ENCODE assay signal across 14 cellular contexts in the genomic region with DNA sequence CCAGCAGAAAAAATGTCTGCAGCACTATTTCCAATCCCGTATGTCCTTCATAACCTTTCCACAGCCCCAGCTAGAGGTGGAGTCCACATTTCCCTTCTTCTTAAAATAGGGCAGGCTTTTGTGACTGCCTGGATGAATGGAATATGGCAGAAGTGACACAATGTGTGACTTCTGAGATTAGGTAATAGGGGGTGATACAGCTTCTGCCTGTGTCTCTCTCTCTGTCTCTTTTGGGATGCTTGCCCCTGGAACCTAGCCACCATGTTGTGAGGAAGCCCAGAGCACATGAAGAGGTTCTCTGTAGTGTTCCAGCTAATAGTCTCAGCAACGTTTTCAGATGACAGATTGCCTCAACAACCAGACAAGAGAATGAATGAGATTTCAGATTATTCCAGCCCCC. TPM values are rescaled to one million over a fixed set of nuclear protein-coding genes. Genes with fewer than 3 reads are reported as not detected.
DNase-seq lines count a peak whose midpoint lies in the region; ATAC-seq and TF ChIP-seq lines count a peak whose summit lies in the region.
"Had no signal": no experiment of that assay in that cellular context is flagged by ENCODE, and none has a peak within 500 bp of the region (broad histone marks: within the 10 kb centered on the region; RNA-seq: fewer than 3 reads in every experiment).

No MANE protein-coding gene starts in this region.

- intact Hi-C loops in heart right ventricle (cut with DNase I) (no loop called here), cardiac septum (cut with DNase I) (no loop called here)

- H3K4me3 ChIP-seq in heart right ventricle (no peak overlapping the region), hepatocyte (no peak overlapping the region), neuronal stem cell (ENCODE audit: low read length in 2 of 2) (no peak overlapping the region)
- H3K4me3 ChIP-seq: GM12878 had no signal

- no peak overlapping the region for H3K14ac ChIP-seq in neuronal stem cell (ENCODE audit: low read length)

- no peaks in the 10 kb centered on the region for H4K20me1 ChIP-seq in hepatocyte (ENCODE audit: insufficient read depth, poor library complexity, severe bottlenecking)

- H2BK5ac ChIP-seq in neuronal stem cell (ENCODE audit: low read length): no peak overlapping the region

- 42 to 46% methylated on average over 2 of the region's 2 CpGs for WGBS in heart right ventricle, 2 donors
- 81% methylated on average over 2 of the region's 2 CpGs for WGBS in hepatocyte (ENCODE audit: low lambda C conversion rate, missing lambda C conversion rate)
- WGBS in neuronal stem cell (ENCODE audit: extremely low coverage in 2 of 2, insufficient read length in 2 of 2, insufficient replicate concordance in 1 of 2), 2 donors: no CpG with 5 or more reads among the region's 2 CpGs

- H2AK5ac ChIP-seq in neuronal stem cell (ENCODE audit: low read depth, low read length): no peak overlapping the region

- H4K8ac ChIP-seq in neuronal stem cell (ENCODE audit: low read depth, low read length): no peak overlapping the region

- H2BK12ac ChIP-seq in neuronal stem cell (ENCODE audit: low read length): no peak overlapping the region

- peak overlapping the region; percentile 35 for H3K18ac ChIP-seq in neuronal stem cell (ENCODE audit: low read length)

- H3K4ac ChIP-seq in neuronal stem cell (ENCODE audit: low read length): no peak overlapping the region

- H2BK15ac ChIP-seq in neuronal stem cell (ENCODE audit: low read length): no peak overlapping the region

- H3K79me1 ChIP-seq in neuronal stem cell (ENCODE audit: low read depth, low read length): no peaks in the 10 kb centered on the region

- no peak for DNase-seq in heart right ventricle
- DNase-seq in cardiac septum (ENCODE audit: low spot score): no peak
- DNase-seq in hepatocyte (ENCODE audit: low spot score): no peak
- DNase-seq in neuronal stem cell (ENCODE audit: low spot score): no peak
- no peak for DNase-seq in NCI-H1417 (lab: John Stamatoyannopoulos, UW)
- DNase-seq in effector CD4-positive, alpha-beta T cell: no peak
- no peak for DNase-seq in NCI-H345 (lab: John Stamatoyannopoulos, UW)
- DNase-seq: C1 segment of cervical spinal cord; CD4-positive, alpha-beta T cell; DMS79; GOT3; H9 had no signal

- H3K9me2 ChIP-seq in hepatocyte (replicated peaks; ENCODE audit: insufficient read depth): no peaks in the 10 kb centered on the region

- H3K9ac ChIP-seq in neuronal stem cell (ENCODE audit: low read depth, low read length, poor library complexity): no peak overlapping the region

- H3K79me2 ChIP-seq in hepatocyte: no peaks in the 10 kb centered on the region

- peak in 4 of 8 donors; percentile 20 to 32 (median 25) for ATAC-seq in heart right ventricle
- ATAC-seq: GM12878 had no signal

- H3K27ac ChIP-seq in heart right ventricle: peak overlapping the region in 7 of 10 donors; percentile 3 to 94 (median 56)
- H3K27ac ChIP-seq in hepatocyte: peak overlapping the region; percentile 40
- no peak overlapping the region for H3K27ac ChIP-seq in neuronal stem cell (replicated peaks; ENCODE audit: low read length)

- H3K4me2 ChIP-seq in hepatocyte (no peak overlapping the region), neuronal stem cell (ENCODE audit: insufficient read depth, low read length, poor library complexity, severe bottlenecking) (no peak overlapping the region)

- H3K23ac ChIP-seq in neuronal stem cell (ENCODE audit: low read depth, low read length, poor library complexity): no peak overlapping the region

- H3K9me3 ChIP-seq in heart right ventricle (peaks cover 0 to 13% (median 0%) of the 10 kb centered on the region in 11 donors), hepatocyte (ENCODE audit: low read depth) (no peaks in the 10 kb centered on the region), neuronal stem cell (replicated peaks in 1 of 2; ENCODE audit: control insufficient read depth in 2 of 2, insufficient read depth in 1 of 2, low read depth in 1 of 2, low read length in 2 of 2) (peaks cover 0 to 3% of the 10 kb centered on the region in 2 donors)

- no peak overlapping the region for H4K91ac ChIP-seq in neuronal stem cell (ENCODE audit: low read depth, low read length, poor library complexity)

- no peak for TF ChIP-seq CTCF in heart right ventricle (IDR thresholded peaks at IDR 0.05)
- TF ChIP-seq CTCF in hepatocyte (IDR thresholded peaks at IDR 0.05; ENCODE audit: poor library complexity): no peak

- peaks cover 15 to 87% (median 74%) of the 10 kb centered on the region in 9 donors for H3K4me1 ChIP-seq in heart right ventricle
- H3K4me1 ChIP-seq in hepatocyte (ENCODE audit: insufficient read depth): peaks cover 7% of the 10 kb centered on the region
- peaks cover 0 to 3% of the 10 kb centered on the region in 2 donors for H3K4me1 ChIP-seq in neuronal stem cell (ENCODE audit: control insufficient read depth in 2 of 2, insufficient read depth in 1 of 2, low read depth in 1 of 2, low read length in 2 of 2)

- H2AFZ ChIP-seq in hepatocyte: no peak overlapping the region
- no peak overlapping the region for H2AFZ ChIP-seq in neuronal stem cell (ENCODE audit: low read length)

- H3K36me3 ChIP-seq in heart right ventricle (peaks cover 0 to 7% (median 0%) of the 10 kb centered on the region in 9 donors), hepatocyte (replicated peaks; ENCODE audit: insufficient read depth, low read depth) (no peaks in the 10 kb centered on the region), neuronal stem cell (replicated peaks in 1 of 2; ENCODE audit: control insufficient read depth in 2 of 2, insufficient read depth in 2 of 2, low read length in 2 of 2) (no peaks in the 10 kb centered on the region)

- no peak overlapping the region for H2BK120ac ChIP-seq in neuronal stem cell (ENCODE audit: low read depth, low read length)

- H3K27me3 ChIP-seq in heart right ventricle (no peaks in the 10 kb centered on the region), hepatocyte (no peaks in the 10 kb centered on the region), neuronal stem cell (ENCODE audit: control insufficient read depth in 3 of 3, insufficient read depth in 3 of 3, low read depth in 1 of 3, low read length in 3 of 3) (no peaks in the 10 kb centered on the region)

RNA-seq across cellular contexts. Expression of a gene that starts 51.4 kb away (rescaled TPM):
- total RNA-seq in heart right ventricle (100 to 1,000 TPM; 263 to 372 (median 332) TPM), cardiac septum (376 TPM), hepatocyte (12.1 and 12.9 TPM in 2 replicates)
- polyA plus RNA-seq in heart right ventricle (10 to 100 TPM; 28.1 to 53.6 TPM), hepatocyte (6.0 and 10.1 TPM in 2 replicates)
- 0.14 TPM for polyA plus RNA-seq in neuronal stem cell (2013, experiment 1 of 2)
- polyA plus RNA-seq in neuronal stem cell (2013, experiment 2 of 2): 0.18 TPM
- total RNA-seq: G401, GM12878 had no signal

Comparison
In these comparisons a context has a peak if more than half of its experiments do, and no peak if none do; other contexts are left out.
1. RNA of a gene that starts 51.4 kb away (total RNA-seq): 376 TPM in cardiac septum (single experiment) and 263 to 372 TPM in heart right ventricle; 12.1 to 12.9 TPM in hepatocyte; every median in the first group is over 10 times any median in the second.